Comparison of ENCODE assay signal across 19 cellular contexts in genomic region chr6:7523922-7524321, GRCh38. TPM values are rescaled to one million over a fixed set of nuclear protein-coding genes. Genes with fewer than 3 reads are reported as not detected.
A peak's percentile ranks its signal among the peaks of the same experiment; 100 is the strongest.
DNase-seq lines count a peak whose midpoint lies in the region; ATAC-seq, FAIRE-seq and TF ChIP-seq lines count a peak whose summit lies in the region.
"Had no signal": no experiment of that assay in that cellular context is flagged by ENCODE, and none has a peak within 500 bp of the region (broad histone marks: within the 10 kb centered on the region; RNA-seq: fewer than 3 reads in every experiment).

No MANE protein-coding gene starts in this region.

- WGBS in GM23248 (ENCODE audit: low coverage in 1 of 2, low lambda C conversion rate in 2 of 2, missing lambda C conversion rate in 2 of 2), 2 experiments = 2 to 3% methylated on average over 2 of the region's 2 CpGs

- in situ Hi-C loops in GM23248 (cut with MboI) = no loop called here

- H3K27me3 ChIP-seq in A673 (replicated peaks; ENCODE audit: insufficient read depth, low read depth, low read length, poor library complexity) = no peaks in the 10 kb centered on the region
- no peaks in the 10 kb centered on the region for H3K27me3 ChIP-seq in GM23248 (replicated peaks; ENCODE audit: insufficient read depth)

- no peak for TF ChIP-seq CTCF in A673 (conservative IDR thresholded peaks at IDR 0.05; ENCODE audit: low read depth, low read length)

- H3K9me2 ChIP-seq in GM23248 (ENCODE audit: insufficient read depth) = no peaks in the 10 kb centered on the region

- no peaks in the 10 kb centered on the region for H3K9me3 ChIP-seq in A673 (ENCODE audit: low read depth, low read length, poor library complexity, severe bottlenecking)
- no peaks in the 10 kb centered on the region for H3K9me3 ChIP-seq in GM23248 (ENCODE audit: low read depth)

- H3F3A ChIP-seq in GM23248 (ENCODE audit: insufficient read depth) = peaks cover 16% of the 10 kb centered on the region

- no peak overlapping the region for H3K4me3 ChIP-seq in A673 (ENCODE audit: low read depth, low read length, poor library complexity, severe bottlenecking)
- H3K4me3 ChIP-seq in GM23248 = no peak overlapping the region

- no peaks in the 10 kb centered on the region for H4K20me1 ChIP-seq in GM23248 (ENCODE audit: insufficient read depth)

- POLR2A ChIA-PET in A673 (lab: Charles Lee; ENCODE audit: low non-redundant PET) = interaction anchor here (0.7 kb wide), 1 partner anchor 28 kb away, joined by 20 read pairs; no protein-coding TSS in a partner anchor

- DNase-seq in A673 (ENCODE audit: low spot score) (peak; percentile 80), GM23248 (peak; percentile 54), MV-4-11 (lab: John Stamatoyannopoulos, UW) (peak; percentile 68), GM19239 (ENCODE audit: insufficient read length, low spot score) (no peak)
- DNase-seq in activated CD8-positive, alpha-beta memory T cell treated with anti-CD3 and anti-CD28 coated beads, Interleukin-2, amount 50 U/mL, for 4 hours = no peak
- DNase-seq: CD4-positive, CD25-positive, alpha-beta regulatory T cell; EL; GF-D8; H9; KG1; NCI-H1048; NCI-H1417 treated with DMSO at 0.1 percent for 48 hours; NCI-H187; NCI-H510A; NCI-H774; NK-92 treated with Interleukin-12 subunit alpha and Interleukin-12 subunit beta, amount 100 ng/mL, for 24 hours had no signal

- no peaks in the 10 kb centered on the region for H3K36me3 ChIP-seq in A673 (ENCODE audit: insufficient read depth, low read length, poor library complexity, severe bottlenecking)
- H3K36me3 ChIP-seq in GM23248 (ENCODE audit: low read depth) = no peaks in the 10 kb centered on the region

- H3K4me1 ChIP-seq in A673 (ENCODE audit: insufficient read depth, low read length, poor library complexity, severe bottlenecking) (peaks cover 22% of the 10 kb centered on the region), GM23248 (ENCODE audit: insufficient read depth) (peaks cover 19% of the 10 kb centered on the region)

- peak overlapping the region; percentile 13 for H3K4me2 ChIP-seq in GM23248 (ENCODE audit: unreplicated experiment)

- ATAC-seq in esophagus mucosa (peak; percentile 37), GM18861 (IDR thresholded peaks at IDR 0.05; ENCODE audit: unreplicated experiment) (no peak)
- ATAC-seq: Right ventricle myocardium inferior had no signal

- intact Hi-C loops in A673 (cut with micrococcal nuclease; ENCODE audit: unreplicated experiment) = no loop called here

- H3K27ac ChIP-seq in A673 (ENCODE audit: low read depth, low read length, poor library complexity, severe bottlenecking) = no peak overlapping the region
- H3K27ac ChIP-seq in GM23248 = peak overlapping the region; percentile 21

- CTCF ChIA-PET in A673 (lab: Charles Lee) = interaction anchor here (0.6 kb wide), 1 partner anchor 9 kb away, joined by 3 read pairs; no protein-coding TSS in a partner anchor

- no peaks in the 10 kb centered on the region for H3K79me2 ChIP-seq in GM23248 (ENCODE audit: insufficient read depth)

- BruUV-seq in A673 (replicated peaks; lab: Mats Ljungman, UMichigan) = no TSS peak

- FAIRE-seq in GM19239 (lab: Jason Lieb, UNC) = no peak

- peak overlapping the region; percentile 37; the same call in 1 of the 2 replicates for H2AFZ ChIP-seq in GM23248

- H3K9ac ChIP-seq in GM23248 = peak overlapping the region; percentile 11; the same call in 1 of the 2 replicates

RNA-seq across cellular contexts. Expression of gene DSP, which starts 17.5 kb away (rescaled TPM):
- 0.28 and 0.46 TPM in 2 replicates for total RNA-seq in A673 (2021)
- 108 and 110 TPM in 2 replicates for total RNA-seq in GM23248 (2014; rRNA removed; shearing (Covaris generic))
- polyA plus RNA-seq in GM23248 (2016; fragmentation: Nextera tagmentation; extraction: Ambion mirVana) = 76.4 and 78.1 TPM in 2 replicates
- 1,306 TPM for total RNA-seq in esophagus mucosa
- total RNA-seq: CD4-positive, CD25-positive, alpha-beta regulatory T cell had no signal

Comparison
In these comparisons a context has a peak if more than half of its experiments do, and no peak if none do; other contexts are left out.
1. DNase-seq: peak in A673 (single experiment), GM23248 (single experiment) and MV-4-11 (single experiment); none in activated CD8-positive, alpha-beta memory T cell treated with anti-CD3 and anti-CD28 coated beads, Interleukin-2, amount 50 U/mL, for 4 hours (single experiment) and GM19239 (single experiment).
2. RNA of gene DSP, which starts 17.5 kb away (total RNA-seq): 1,306 TPM in esophagus mucosa (single experiment) and 108 to 110 TPM in GM23248; 0.28 to 0.46 TPM in A673; every median in the first group is over 10 times any median in the second.